13 cellular contexts compared by ENCODE assay signal in the genomic region with DNA sequence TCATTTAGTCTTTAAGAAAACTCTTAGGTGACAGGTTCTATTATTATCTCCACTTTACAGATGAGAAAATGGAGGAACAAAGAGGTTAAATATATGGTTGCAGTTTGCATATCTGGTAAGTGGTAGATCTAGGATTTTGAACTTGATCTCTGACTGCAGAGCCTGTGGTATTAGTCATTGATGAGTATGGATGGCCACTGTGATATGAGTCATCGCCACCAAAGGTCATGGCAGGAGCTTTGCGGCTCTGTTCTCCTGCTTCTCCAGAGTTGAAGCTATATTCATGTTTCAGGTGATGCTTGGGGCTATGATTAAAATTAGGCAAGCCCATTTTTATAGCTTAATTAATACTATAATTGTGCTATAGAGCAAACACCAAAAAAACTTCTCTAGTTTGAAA.
DNase-seq lines count a peak whose midpoint lies in the region; ATAC-seq and TF ChIP-seq lines count a peak whose summit lies in the region.
"Had no signal": no experiment of that assay in that cellular context is flagged by ENCODE, and none has a peak within 500 bp of the region (broad histone marks: within the 10 kb centered on the region; RNA-seq: fewer than 3 reads in every experiment).

No MANE protein-coding gene starts in this region.

- H3K9me3 ChIP-seq in left lung: peaks cover 0 to 7% of the 10 kb centered on the region in 2 donors

- DNase-seq in activated T-cell treated with anti-CD3 and anti-CD28 coated beads for 48 hours (ENCODE audit: low read depth) (peak; percentile 6), RPMI7951 (ENCODE audit: low read depth) (peak; percentile 86), fibroblast of gingiva (ENCODE audit: low read depth) (peak; percentile 12), superior temporal gyrus (ENCODE audit: extremely low spot score) (no peak), left lung (no peak), Right ventricle myocardium inferior (ENCODE audit: missing footprints) (no peak)
- DNase-seq in activated T-cell treated with anti-CD3 and anti-CD28 coated beads, Interleukin-2, amount 50 U/mL, for 4 hours: no peak
- DNase-seq in stimulated activated naive CD8-positive, alpha-beta T cell treated with anti-CD3 and anti-CD28 coated beads, Interleukin-15, amount 100 ng/mL, for 72 hours: peak in 1 of 2 donors; percentile 17
- DNase-seq: activated CD4-positive, alpha-beta T cell treated with anti-CD3 and anti-CD28 coated beads for 4 hours; activated naive CD4-positive, alpha-beta T cell treated with anti-CD3 and anti-CD28 coated beads, Interleukin-2, amount 50 U/mL, for 16 hours; DMS79 treated with DMSO at 0.1 percent for 48 hours; effector memory CD4-positive, alpha-beta T cell; NCI-H510A had no signal

- H3K36me3 Mint-ChIP-seq in activated T-cell treated with anti-CD3 and anti-CD28 coated beads, Interleukin-2, amount 50 U/mL, for 4 hours (ENCODE audit: insufficient read depth): no peaks in the 10 kb centered on the region

- H3K27ac Mint-ChIP-seq in stimulated activated naive CD8-positive, alpha-beta T cell treated with anti-CD3 and anti-CD28 coated beads, Interleukin-15, amount 100 ng/mL, for 72 hours: no peak overlapping the region

- no peak for TF ChIP-seq CTCF in left lung (IDR thresholded peaks at IDR 0.05)

- no peaks in the 10 kb centered on the region for H3K27me3 Mint-ChIP-seq in activated T-cell treated with anti-CD3 and anti-CD28 coated beads, Interleukin-2, amount 50 U/mL, for 4 hours (ENCODE audit: low read depth)
- H3K27me3 Mint-ChIP-seq in stimulated activated naive CD8-positive, alpha-beta T cell treated with anti-CD3 and anti-CD28 coated beads, Interleukin-15, amount 100 ng/mL, for 72 hours: no peaks in the 10 kb centered on the region

- H3K9me3 Mint-ChIP-seq in activated T-cell treated with anti-CD3 and anti-CD28 coated beads, Interleukin-2, amount 50 U/mL, for 4 hours: no peaks in the 10 kb centered on the region
- no peaks in the 10 kb centered on the region for H3K9me3 Mint-ChIP-seq in stimulated activated naive CD8-positive, alpha-beta T cell treated with anti-CD3 and anti-CD28 coated beads, Interleukin-15, amount 100 ng/mL, for 72 hours

- no peaks in the 10 kb centered on the region for H3K4me1 Mint-ChIP-seq in activated T-cell treated with anti-CD3 and anti-CD28 coated beads, Interleukin-2, amount 50 U/mL, for 4 hours (ENCODE audit: low read depth)
- H3K4me1 Mint-ChIP-seq in stimulated activated naive CD8-positive, alpha-beta T cell treated with anti-CD3 and anti-CD28 coated beads, Interleukin-15, amount 100 ng/mL, for 72 hours: no peaks in the 10 kb centered on the region

- no peaks in the 10 kb centered on the region for H3K36me3 ChIP-seq in left lung

- H3K4me3 ChIP-seq in left lung: no peak overlapping the region

- H3K4me1 ChIP-seq in left lung: no peaks in the 10 kb centered on the region

- H3K4me3 Mint-ChIP-seq in activated T-cell treated with anti-CD3 and anti-CD28 coated beads, Interleukin-2, amount 50 U/mL, for 4 hours: no peak overlapping the region
- no peak overlapping the region for H3K4me3 Mint-ChIP-seq in stimulated activated naive CD8-positive, alpha-beta T cell treated with anti-CD3 and anti-CD28 coated beads, Interleukin-15, amount 100 ng/mL, for 72 hours

- intact Hi-C loops in left lung (cut with DNase I) (no loop called here), Right ventricle myocardium inferior (cut with DNase I) (no loop called here)

- H3K27me3 ChIP-seq in left lung: no peaks in the 10 kb centered on the region

- H3K27ac ChIP-seq in left lung: no peak overlapping the region

- ATAC-seq in activated T-cell treated with anti-CD3 and anti-CD28 coated beads, Interleukin-2, amount 50 U/mL, for 4 hours: no peak
- peak; percentile 75 for ATAC-seq in stimulated activated naive CD8-positive, alpha-beta T cell treated with anti-CD3 and anti-CD28 coated beads, Interleukin-15, amount 100 ng/mL, for 72 hours
- ATAC-seq in left lung (no peak), Right ventricle myocardium inferior (no peak)

Comparison
In these comparisons a context has a peak if more than half of its experiments do, and no peak if none do; other contexts are left out.
1. DNase-seq: peak in activated T-cell treated with anti-CD3 and anti-CD28 coated beads for 48 hours (single experiment), RPMI7951 (single experiment) and fibroblast of gingiva (single experiment); none in activated T-cell treated with anti-CD3 and anti-CD28 coated beads, Interleukin-2, amount 50 U/mL, for 4 hours (single experiment), superior temporal gyrus (single experiment), left lung (0 of 2) and Right ventricle myocardium inferior (single experiment).